ENCODE assay signal across 1 cellular context in the genomic region with DNA sequence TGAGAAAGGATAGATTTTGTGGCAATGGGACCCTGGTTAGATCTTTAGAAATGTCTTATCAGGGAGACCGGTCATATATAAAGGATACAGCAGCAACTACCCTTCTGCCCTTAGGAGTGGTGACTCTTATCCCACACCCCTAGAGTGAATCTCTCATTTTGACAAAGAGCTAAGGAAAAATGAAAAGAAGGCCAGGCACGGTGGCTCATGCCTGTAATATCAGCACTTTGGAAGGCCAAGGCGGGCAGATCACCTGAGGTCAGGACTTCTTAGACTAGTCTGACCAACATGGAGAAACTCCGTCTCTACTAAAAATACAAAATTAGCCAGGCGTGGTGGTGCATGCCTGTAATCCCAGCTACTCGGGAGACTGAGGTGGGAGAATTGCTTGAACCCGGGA. TPM values are rescaled to one million over a fixed set of nuclear protein-coding genes. Genes with fewer than 3 reads are reported as not detected.
"Had no signal": no experiment of that assay in that cellular context is flagged by ENCODE, and none has a peak within 500 bp of the region (broad histone marks: within the 10 kb centered on the region; RNA-seq: fewer than 3 reads in every experiment).

No MANE protein-coding gene starts in this region.

RNA-seq across cellular contexts. Expression of a gene that starts 20.1 kb away (rescaled TPM):
- total RNA-seq: mononuclear cell had no signal
